41 cellular contexts compared by ENCODE assay signal in genomic region chrX:120408168-120408567, GRCh38. TPM values are rescaled to one million over a fixed set of nuclear protein-coding genes. Genes with fewer than 3 reads are reported as not detected.
"Had no signal": no experiment of that assay in that cellular context is flagged by ENCODE, and none has a peak within 500 bp of the region (broad histone marks: within the 10 kb centered on the region; RNA-seq: fewer than 3 reads in every experiment).

No MANE protein-coding gene starts in this region.

- ATAC-seq: activated CD4-positive, alpha-beta T cell treated with anti-CD3 and anti-CD28 coated beads for 36 hours; activated CD8-positive, alpha-beta memory T cell treated with anti-CD3 and anti-CD28 coated beads, Interleukin-2, amount 10 ng/mL, durations not matched to agents 7 days and 5 days; activated CD8-positive, alpha-beta T cell treated with anti-CD3 and anti-CD28 coated beads, Interleukin-2, amount 10 ng/mL, durations not matched to agents 7 days and 5 days; activated naive CD8-positive, alpha-beta T cell treated with anti-CD3 and anti-CD28 coated beads, Interleukin-2, amount 50 U/mL, for 24 hours; body of pancreas; gastroesophageal sphincter; heart right ventricle; T-helper 17 cell had no signal

- H3K4me1 ChIP-seq: adrenal gland, body of pancreas, colonic mucosa, esophagus squamous epithelium, gastroesophageal sphincter, heart right ventricle had no signal

- H3K27me3 ChIP-seq: adrenal gland, body of pancreas, colonic mucosa, esophagus squamous epithelium, gastroesophageal sphincter had no signal

- H3K27ac Mint-ChIP-seq: activated CD4-positive, alpha-beta memory T cell treated with anti-CD3 and anti-CD28 coated beads for 36 hours; activated CD4-positive, alpha-beta T cell treated with anti-CD3 and anti-CD28 coated beads for 36 hours; activated CD4-positive, alpha-beta T cell treated with anti-CD3 and anti-CD28 coated beads, Interleukin-2, amount 10 ng/mL, durations not matched to agents 24 days and 14 days; activated CD8-positive, alpha-beta memory T cell treated with anti-CD3 and anti-CD28 coated beads, Interleukin-2, amount 10 ng/mL, durations not matched to agents 7 days and 5 days; activated CD8-positive, alpha-beta T cell treated with anti-CD3 and anti-CD28 coated beads, Interleukin-2, amount 10 ng/mL, durations not matched to agents 7 days and 5 days; activated naive CD4-positive, alpha-beta T cell treated with anti-CD3 and anti-CD28 coated beads for 36 hours; activated naive CD4-positive, alpha-beta T cell treated with anti-CD3 and anti-CD28 coated beads, Interleukin-2, amount 50 U/mL, for 24 hours; activated naive CD8-positive, alpha-beta T cell treated with anti-CD3 and anti-CD28 coated beads for 36 hours; activated naive CD8-positive, alpha-beta T cell treated with anti-CD3 and anti-CD28 coated beads, Interleukin-2, amount 50 U/mL, for 24 hours; activated T-helper 1 cell treated with anti-CD3 and anti-CD28 coated beads, Interleukin-12 subunit alpha, Interleukin-12 subunit beta, Interleukin-2, Interleukin-4 antibody, amounts not matched to agents 30 ng/mL and 10 ng/mL and 1 ng/mL, durations not matched to agents 14 hours and 24 hours and 36 hours; activated T-helper 2 cell treated with anti-CD3 and anti-CD28 coated beads, Interferon-gamma antibody, Interleukin-2, Interleukin-4, amounts not matched to agents 10 μg/mL and 5 μg/mL and 100 μg/mL, durations not matched to agents 14 hours and 24 hours and 36 hours; T-helper 17 cell; T-helper 2 cell treated with Interferon-gamma antibody and Interleukin-4, amounts not matched to agents 5 μg/mL and 100 μg/mL, for 36 hours had no signal

- H3K4me1 Mint-ChIP-seq: activated CD4-positive, alpha-beta T cell treated with anti-CD3 and anti-CD28 coated beads for 36 hours; activated CD4-positive, alpha-beta T cell treated with anti-CD3 and anti-CD28 coated beads, Interleukin-2, amount 10 ng/mL, durations not matched to agents 24 days and 14 days; activated CD8-positive, alpha-beta memory T cell treated with anti-CD3 and anti-CD28 coated beads, Interleukin-2, amount 10 ng/mL, durations not matched to agents 7 days and 5 days; activated naive CD4-positive, alpha-beta T cell treated with anti-CD3 and anti-CD28 coated beads, Interleukin-2, amount 50 U/mL, for 24 hours; activated naive CD8-positive, alpha-beta T cell treated with anti-CD3 and anti-CD28 coated beads for 36 hours; activated naive CD8-positive, alpha-beta T cell treated with anti-CD3 and anti-CD28 coated beads, Interleukin-2, amount 50 U/mL, for 24 hours; T-helper 17 cell had no signal

- H3K36me3 Mint-ChIP-seq: activated CD8-positive, alpha-beta memory T cell treated with anti-CD3 and anti-CD28 coated beads, Interleukin-2, amount 10 ng/mL, durations not matched to agents 7 days and 5 days had no signal

- H3K9me3 Mint-ChIP-seq: activated CD4-positive, alpha-beta T cell treated with anti-CD3 and anti-CD28 coated beads, Interleukin-2, amount 10 ng/mL, durations not matched to agents 24 days and 14 days; activated naive CD8-positive, alpha-beta T cell treated with anti-CD3 and anti-CD28 coated beads for 36 hours; activated T-helper 1 cell treated with anti-CD3 and anti-CD28 coated beads, Interleukin-12 subunit alpha, Interleukin-12 subunit beta, Interleukin-2, Interleukin-4 antibody, amounts not matched to agents 30 ng/mL and 10 ng/mL and 1 ng/mL, durations not matched to agents 14 hours and 24 hours and 36 hours; T-helper 2 cell treated with Interferon-gamma antibody and Interleukin-4, amounts not matched to agents 5 μg/mL and 100 μg/mL, for 36 hours had no signal

- H3K36me3 ChIP-seq: adrenal gland, colonic mucosa, esophagus squamous epithelium, gastroesophageal sphincter, heart right ventricle, WERI-Rb-1 had no signal

- DNase-seq: activated CD4-positive, alpha-beta memory T cell treated with anti-CD3 and anti-CD28 coated beads for 36 hours; activated CD4-positive, alpha-beta T cell treated with anti-CD3 and anti-CD28 coated beads for 36 hours; activated CD4-positive, alpha-beta T cell treated with anti-CD3 and anti-CD28 coated beads, Interleukin-2, amount 10 ng/mL, durations not matched to agents 24 days and 14 days; activated CD4-positive, CD25-positive, alpha-beta regulatory T cell; activated CD4-positive, CD25-positive, alpha-beta regulatory T cell treated with anti-CD3 and anti-CD28 coated beads, Interleukin-2, amount 50 U/mL, for 72 hours; activated CD8-positive, alpha-beta memory T cell treated with anti-CD3 and anti-CD28 coated beads, Interleukin-2, amount 10 ng/mL, durations not matched to agents 7 days and 5 days; activated CD8-positive, alpha-beta memory T cell treated with anti-CD3 and anti-CD28 coated beads, Interleukin-2, amount 50 U/mL, for 4 hours; activated CD8-positive, alpha-beta T cell treated with anti-CD3 and anti-CD28 coated beads, Interleukin-2, amount 10 ng/mL, durations not matched to agents 7 days and 5 days; activated effector memory CD4-positive, alpha-beta T cell treated with anti-CD3 and anti-CD28 coated beads, Interleukin-2, amount 50 U/mL, for 16 hours; activated naive CD4-positive, alpha-beta T cell treated with anti-CD3 and anti-CD28 coated beads for 36 hours; activated naive CD8-positive, alpha-beta T cell treated with anti-CD3 and anti-CD28 coated beads for 36 hours; activated naive CD8-positive, alpha-beta T cell treated with anti-CD3 and anti-CD28 coated beads, Interleukin-2, amount 50 U/mL, for 24 hours; activated T-cell treated with anti-CD3 and anti-CD28 coated beads, Interleukin-2, amount 50 U/mL, for 1 hour; activated T-cell treated with anti-CD3 and anti-CD28 coated beads, Interleukin-2, amount 50 U/mL, for 48 hours; adrenal gland; amygdala; aorta; body of pancreas; caudate nucleus; cerebellar nuclear complex; colonic mucosa; effector CD8-positive, alpha-beta T cell; esophagus squamous epithelium; foreskin melanocyte; heart right ventricle; T-helper 17 cell; T1000; WERI-Rb-1 had no signal

- H3K4me3 ChIP-seq: adrenal gland, body of pancreas, colonic mucosa, esophagus squamous epithelium, gastroesophageal sphincter, heart right ventricle had no signal

- H3K4me3 Mint-ChIP-seq: activated CD4-positive, alpha-beta memory T cell treated with anti-CD3 and anti-CD28 coated beads for 36 hours; activated CD4-positive, alpha-beta T cell treated with anti-CD3 and anti-CD28 coated beads for 36 hours; activated CD4-positive, alpha-beta T cell treated with anti-CD3 and anti-CD28 coated beads, Interleukin-2, amount 10 ng/mL, durations not matched to agents 24 days and 14 days; activated CD8-positive, alpha-beta memory T cell treated with anti-CD3 and anti-CD28 coated beads, Interleukin-2, amount 10 ng/mL, durations not matched to agents 7 days and 5 days; activated CD8-positive, alpha-beta T cell treated with anti-CD3 and anti-CD28 coated beads, Interleukin-2, amount 10 ng/mL, durations not matched to agents 7 days and 5 days; activated naive CD4-positive, alpha-beta T cell treated with anti-CD3 and anti-CD28 coated beads for 36 hours; activated naive CD4-positive, alpha-beta T cell treated with anti-CD3 and anti-CD28 coated beads, Interleukin-2, amount 50 U/mL, for 24 hours; activated naive CD8-positive, alpha-beta T cell treated with anti-CD3 and anti-CD28 coated beads for 36 hours; activated naive CD8-positive, alpha-beta T cell treated with anti-CD3 and anti-CD28 coated beads, Interleukin-2, amount 50 U/mL, for 24 hours; activated T-helper 1 cell treated with anti-CD3 and anti-CD28 coated beads, Interleukin-12 subunit alpha, Interleukin-12 subunit beta, Interleukin-2, Interleukin-4 antibody, amounts not matched to agents 30 ng/mL and 10 ng/mL and 1 ng/mL, durations not matched to agents 14 hours and 24 hours and 36 hours; T-helper 17 cell; T-helper 2 cell treated with Interferon-gamma antibody and Interleukin-4, amounts not matched to agents 5 μg/mL and 100 μg/mL, for 36 hours had no signal

- H3K27ac ChIP-seq: adrenal gland, body of pancreas, colonic mucosa, epithelial cell of prostate, esophagus squamous epithelium, gastroesophageal sphincter, heart right ventricle, WERI-Rb-1 had no signal

- H3K27me3 Mint-ChIP-seq: activated CD4-positive, alpha-beta memory T cell treated with anti-CD3 and anti-CD28 coated beads for 36 hours; activated CD4-positive, alpha-beta T cell treated with anti-CD3 and anti-CD28 coated beads for 36 hours; activated CD4-positive, alpha-beta T cell treated with anti-CD3 and anti-CD28 coated beads, Interleukin-2, amount 10 ng/mL, durations not matched to agents 24 days and 14 days; activated naive CD4-positive, alpha-beta T cell treated with anti-CD3 and anti-CD28 coated beads, Interleukin-2, amount 50 U/mL, for 24 hours; activated naive CD8-positive, alpha-beta T cell treated with anti-CD3 and anti-CD28 coated beads for 36 hours; activated naive CD8-positive, alpha-beta T cell treated with anti-CD3 and anti-CD28 coated beads, Interleukin-2, amount 50 U/mL, for 24 hours; T-helper 17 cell had no signal

RNA-seq across cellular contexts. Expression of gene ATP1B4, which starts 46.3 kb away (rescaled TPM):
- total RNA-seq: activated CD4-positive, alpha-beta memory T cell treated with anti-CD3 and anti-CD28 coated beads for 36 hours; activated CD4-positive, alpha-beta T cell treated with anti-CD3 and anti-CD28 coated beads for 36 hours; activated CD4-positive, alpha-beta T cell treated with anti-CD3 and anti-CD28 coated beads, Interleukin-2, amount 10 ng/mL, durations not matched to agents 24 days and 14 days; activated CD8-positive, alpha-beta memory T cell treated with anti-CD3 and anti-CD28 coated beads for 36 hours; activated CD8-positive, alpha-beta memory T cell treated with anti-CD3 and anti-CD28 coated beads, Interleukin-2, amount 10 ng/mL, durations not matched to agents 7 days and 5 days; activated CD8-positive, alpha-beta T cell treated with anti-CD3 and anti-CD28 coated beads, Interleukin-2, amount 10 ng/mL, durations not matched to agents 7 days and 5 days; activated naive CD4-positive, alpha-beta T cell treated with anti-CD3 and anti-CD28 coated beads for 36 hours; activated naive CD8-positive, alpha-beta T cell treated with anti-CD3 and anti-CD28 coated beads for 36 hours; activated T-helper 1 cell treated with anti-CD3 and anti-CD28 coated beads, Interleukin-12 subunit alpha, Interleukin-12 subunit beta, Interleukin-2, Interleukin-4 antibody, amounts not matched to agents 30 ng/mL and 10 ng/mL and 1 ng/mL, durations not matched to agents 14 hours and 24 hours and 36 hours; activated T-helper 2 cell treated with anti-CD3 and anti-CD28 coated beads, Interferon-gamma antibody, Interleukin-2, Interleukin-4, amounts not matched to agents 10 μg/mL and 5 μg/mL and 100 μg/mL, durations not matched to agents 14 hours and 24 hours and 36 hours; adrenal gland; aorta; body of pancreas; colonic mucosa; dermis microvascular lymphatic vessel endothelial cell; endothelial cell of umbilical vein; esophagus squamous epithelium; fibroblast of lung; fibroblast of villous mesenchyme; gastroesophageal sphincter; glomerular endothelial cell; T-helper 17 cell had no signal
- polyA plus RNA-seq: adrenal gland, aorta, endothelial cell of umbilical vein, esophagus, fibroblast of lung, heart right ventricle had no signal
